1 cellular context compared by ENCODE assay signal in the genomic region with DNA sequence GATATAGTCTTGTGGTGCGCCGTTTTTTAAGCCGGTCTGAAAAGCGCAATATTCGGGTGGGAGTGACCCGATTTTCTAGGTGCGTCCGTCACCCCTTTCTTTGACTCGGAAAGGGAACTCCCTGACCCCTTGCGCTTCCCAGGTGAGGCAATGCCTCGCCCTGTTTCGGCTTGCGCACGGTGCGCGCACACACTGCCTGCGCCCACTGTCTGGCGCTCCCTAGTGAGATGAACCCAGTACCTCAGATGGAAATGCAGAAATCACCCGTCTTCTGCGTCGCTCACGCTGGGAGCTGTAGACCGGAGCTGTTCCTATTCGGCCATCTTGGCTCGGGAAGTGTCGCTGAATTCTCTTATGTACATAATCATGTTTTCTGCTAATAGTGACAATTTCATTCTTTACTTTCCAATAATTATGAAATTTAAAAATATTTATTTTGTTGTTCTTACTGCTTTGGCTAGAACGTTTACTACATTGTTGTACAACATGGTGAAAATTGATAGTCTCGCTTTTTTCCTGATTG.
TF ChIP-seq lines count a peak whose summit lies in the region.

No MANE protein-coding gene starts in this region.

TF ChIP-seq in K562, 482 proteins besides CTCF, POLR2A, EP300 and RAD21:
- TF ChIP-seq, protein P1, sequence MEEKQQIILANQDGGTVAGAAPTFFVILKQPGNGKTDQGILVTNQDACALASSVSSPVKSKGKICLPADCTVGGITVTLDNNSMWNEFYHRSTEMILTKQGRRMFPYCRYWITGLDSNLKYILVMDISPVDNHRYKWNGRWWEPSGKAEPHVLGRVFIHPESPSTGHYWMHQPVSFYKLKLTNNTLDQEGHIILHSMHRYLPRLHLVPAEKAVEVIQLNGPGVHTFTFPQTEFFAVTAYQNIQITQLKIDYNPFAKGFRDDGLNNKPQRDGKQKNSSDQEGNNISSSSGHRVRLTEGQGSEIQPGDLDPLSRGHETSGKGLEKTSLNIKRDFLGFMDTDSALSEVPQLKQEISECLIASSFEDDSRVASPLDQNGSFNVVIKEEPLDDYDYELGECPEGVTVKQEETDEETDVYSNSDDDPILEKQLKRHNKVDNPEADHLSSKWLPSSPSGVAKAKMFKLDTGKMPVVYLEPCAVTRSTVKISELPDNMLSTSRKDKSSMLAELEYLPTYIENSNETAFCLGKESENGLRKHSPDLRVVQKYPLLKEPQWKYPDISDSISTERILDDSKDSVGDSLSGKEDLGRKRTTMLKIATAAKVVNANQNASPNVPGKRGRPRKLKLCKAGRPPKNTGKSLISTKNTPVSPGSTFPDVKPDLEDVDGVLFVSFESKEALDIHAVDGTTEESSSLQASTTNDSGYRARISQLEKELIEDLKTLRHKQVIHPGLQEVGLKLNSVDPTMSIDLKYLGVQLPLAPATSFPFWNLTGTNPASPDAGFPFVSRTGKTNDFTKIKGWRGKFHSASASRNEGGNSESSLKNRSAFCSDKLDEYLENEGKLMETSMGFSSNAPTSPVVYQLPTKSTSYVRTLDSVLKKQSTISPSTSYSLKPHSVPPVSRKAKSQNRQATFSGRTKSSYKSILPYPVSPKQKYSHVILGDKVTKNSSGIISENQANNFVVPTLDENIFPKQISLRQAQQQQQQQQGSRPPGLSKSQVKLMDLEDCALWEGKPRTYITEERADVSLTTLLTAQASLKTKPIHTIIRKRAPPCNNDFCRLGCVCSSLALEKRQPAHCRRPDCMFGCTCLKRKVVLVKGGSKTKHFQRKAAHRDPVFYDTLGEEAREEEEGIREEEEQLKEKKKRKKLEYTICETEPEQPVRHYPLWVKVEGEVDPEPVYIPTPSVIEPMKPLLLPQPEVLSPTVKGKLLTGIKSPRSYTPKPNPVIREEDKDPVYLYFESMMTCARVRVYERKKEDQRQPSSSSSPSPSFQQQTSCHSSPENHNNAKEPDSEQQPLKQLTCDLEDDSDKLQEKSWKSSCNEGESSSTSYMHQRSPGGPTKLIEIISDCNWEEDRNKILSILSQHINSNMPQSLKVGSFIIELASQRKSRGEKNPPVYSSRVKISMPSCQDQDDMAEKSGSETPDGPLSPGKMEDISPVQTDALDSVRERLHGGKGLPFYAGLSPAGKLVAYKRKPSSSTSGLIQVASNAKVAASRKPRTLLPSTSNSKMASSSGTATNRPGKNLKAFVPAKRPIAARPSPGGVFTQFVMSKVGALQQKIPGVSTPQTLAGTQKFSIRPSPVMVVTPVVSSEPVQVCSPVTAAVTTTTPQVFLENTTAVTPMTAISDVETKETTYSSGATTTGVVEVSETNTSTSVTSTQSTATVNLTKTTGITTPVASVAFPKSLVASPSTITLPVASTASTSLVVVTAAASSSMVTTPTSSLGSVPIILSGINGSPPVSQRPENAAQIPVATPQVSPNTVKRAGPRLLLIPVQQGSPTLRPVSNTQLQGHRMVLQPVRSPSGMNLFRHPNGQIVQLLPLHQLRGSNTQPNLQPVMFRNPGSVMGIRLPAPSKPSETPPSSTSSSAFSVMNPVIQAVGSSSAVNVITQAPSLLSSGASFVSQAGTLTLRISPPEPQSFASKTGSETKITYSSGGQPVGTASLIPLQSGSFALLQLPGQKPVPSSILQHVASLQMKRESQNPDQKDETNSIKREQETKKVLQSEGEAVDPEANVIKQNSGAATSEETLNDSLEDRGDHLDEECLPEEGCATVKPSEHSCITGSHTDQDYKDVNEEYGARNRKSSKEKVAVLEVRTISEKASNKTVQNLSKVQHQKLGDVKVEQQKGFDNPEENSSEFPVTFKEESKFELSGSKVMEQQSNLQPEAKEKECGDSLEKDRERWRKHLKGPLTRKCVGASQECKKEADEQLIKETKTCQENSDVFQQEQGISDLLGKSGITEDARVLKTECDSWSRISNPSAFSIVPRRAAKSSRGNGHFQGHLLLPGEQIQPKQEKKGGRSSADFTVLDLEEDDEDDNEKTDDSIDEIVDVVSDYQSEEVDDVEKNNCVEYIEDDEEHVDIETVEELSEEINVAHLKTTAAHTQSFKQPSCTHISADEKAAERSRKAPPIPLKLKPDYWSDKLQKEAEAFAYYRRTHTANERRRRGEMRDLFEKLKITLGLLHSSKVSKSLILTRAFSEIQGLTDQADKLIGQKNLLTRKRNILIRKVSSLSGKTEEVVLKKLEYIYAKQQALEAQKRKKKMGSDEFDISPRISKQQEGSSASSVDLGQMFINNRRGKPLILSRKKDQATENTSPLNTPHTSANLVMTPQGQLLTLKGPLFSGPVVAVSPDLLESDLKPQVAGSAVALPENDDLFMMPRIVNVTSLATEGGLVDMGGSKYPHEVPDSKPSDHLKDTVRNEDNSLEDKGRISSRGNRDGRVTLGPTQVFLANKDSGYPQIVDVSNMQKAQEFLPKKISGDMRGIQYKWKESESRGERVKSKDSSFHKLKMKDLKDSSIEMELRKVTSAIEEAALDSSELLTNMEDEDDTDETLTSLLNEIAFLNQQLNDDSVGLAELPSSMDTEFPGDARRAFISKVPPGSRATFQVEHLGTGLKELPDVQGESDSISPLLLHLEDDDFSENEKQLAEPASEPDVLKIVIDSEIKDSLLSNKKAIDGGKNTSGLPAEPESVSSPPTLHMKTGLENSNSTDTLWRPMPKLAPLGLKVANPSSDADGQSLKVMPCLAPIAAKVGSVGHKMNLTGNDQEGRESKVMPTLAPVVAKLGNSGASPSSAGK (IDR thresholded peaks at IDR 0.05) = peak; percentile 28; the same call in 1 of the 2 replicates
- TF ChIP-seq CTBP1 (IDR thresholded peaks at IDR 0.05; ENCODE audit: borderline replicate concordance) = peak; percentile 48; the same call in 1 of the 2 replicates
- 0 out of 2 replicates have a peak, but pooled peaks have one; percentile 10 for TF ChIP-seq EP400 (IDR thresholded peaks at IDR 0.05)
- peak in 1 of 3 experiments; percentile 45 for TF ChIP-seq YY1 (IDR thresholded peaks at IDR 0.05; ENCODE audit: borderline replicate concordance in 1 of 3, control insufficient read depth in 1 of 3, extremely low read depth in 1 of 3, insufficient read depth in 3 of 3, insufficient read length in 1 of 3, insufficient replicate concordance in 2 of 3, low read depth in 1 of 3, low read length in 2 of 3)
- TF ChIP-seq CXXC5 (CRISPR knock-in tag; IDR thresholded peaks at IDR 0.05) = peak; percentile 50; the same call in 1 of the 2 replicates
- TF ChIP-seq NFRKB (IDR thresholded peaks at IDR 0.05; ENCODE audit: low read depth) = 0 out of 2 replicates have a peak, but pooled peaks have one; percentile 37
- peak; percentile 52 for TF ChIP-seq POLR2G (IDR thresholded peaks at IDR 0.05; ENCODE audit: low read depth, low read length)
- peak; percentile 25 for TF ChIP-seq TAF9B (IDR thresholded peaks at IDR 0.05; ENCODE audit: partially characterized antibody)
- TF ChIP-seq HNRNPLL (IDR thresholded peaks at IDR 0.05; ENCODE audit: low read depth, low read length, poor library complexity, severe bottlenecking) = peak; percentile 57
- TF ChIP-seq NRF1 (conservative IDR thresholded peaks at IDR 0.05 in 1 of 2, IDR thresholded peaks at IDR 0.05 in 1 of 2) = peak; percentile 84 to 86
- TF ChIP-seq L3MBTL2 (IDR thresholded peaks at IDR 0.05) = 0 out of 2 replicates have a peak, but pooled peaks have one; percentile 21
